In the genomic region with DNA sequence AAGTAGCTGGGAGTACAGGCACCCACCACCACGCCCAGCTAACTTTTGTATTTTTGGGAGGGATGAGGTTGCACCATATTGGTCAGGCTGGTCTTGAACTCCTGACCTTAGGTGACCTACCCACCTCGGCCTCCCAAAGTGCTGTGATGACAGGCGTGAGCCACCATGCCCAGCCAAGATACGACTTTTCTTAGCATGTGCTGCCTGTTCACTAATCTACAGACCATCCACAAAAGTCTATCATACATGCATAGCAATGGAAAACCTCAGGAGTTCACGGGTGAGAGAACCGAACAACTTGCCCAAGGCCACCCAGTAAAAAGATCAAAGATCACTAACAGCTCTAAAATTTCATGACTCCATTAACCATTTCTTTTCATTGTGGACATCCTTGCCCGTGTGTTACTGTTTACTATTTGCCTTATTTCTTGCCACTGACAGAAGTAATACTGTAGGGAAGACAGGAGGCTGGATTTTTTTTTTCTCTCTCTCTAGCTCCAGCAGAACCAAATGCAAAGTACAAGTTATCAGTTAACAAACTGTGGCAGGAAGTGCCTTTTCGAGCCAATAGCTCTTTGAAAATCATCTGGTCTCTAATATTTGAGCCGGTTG, we compare ENCODE assay signal across 22 cellular contexts.
A peak's percentile ranks its signal among the peaks of the same experiment; 100 is the strongest.
DNase-seq lines count a peak whose midpoint lies in the region; ATAC-seq and TF ChIP-seq lines count a peak whose summit lies in the region.
"Had no signal": no experiment of that assay in that cellular context is flagged by ENCODE, and none has a peak within 500 bp of the region (broad histone marks: within the 10 kb centered on the region; RNA-seq: fewer than 3 reads in every experiment).

No MANE protein-coding gene starts in this region.

- DNase-seq in activated CD8-positive, alpha-beta memory T cell treated with anti-CD3 and anti-CD28 coated beads for 24 hours = peak; percentile 65
- no peak for DNase-seq in activated CD8-positive, alpha-beta memory T cell treated with anti-CD3 and anti-CD28 coated beads, Interleukin-2, amount 50 U/mL, for 4 hours
- no peak for DNase-seq in CD4-positive, CD25-positive, alpha-beta regulatory T cell
- no peak for DNase-seq in T-helper 2 cell treated with Interferon-gamma antibody and Interleukin-4, amounts not matched to agents 5 μg/mL and 100 μg/mL, for 36 hours (ENCODE audit: low spot score)
- DNase-seq in effector memory CD4-positive, alpha-beta T cell = no peak
- DNase-seq in activated CD4-positive, CD25-positive, alpha-beta regulatory T cell treated with anti-CD3 and anti-CD28 coated beads, Interleukin-2, amount 50 U/mL, for 72 hours = no peak
- no peak for DNase-seq in osteocyte (ENCODE audit: extremely low spot score, unreplicated experiment)
- DNase-seq: activated effector memory CD4-positive, alpha-beta T cell treated with anti-CD3 and anti-CD28 coated beads, Interleukin-2, amount 50 U/mL, for 16 hours; erythroblast; foreskin fibroblast; mesendoderm; MG63; NCI-H1417 treated with DMSO at 0.1 percent for 48 hours; NCI-H446 treated with DMSO at 0.1 percent for 48 hours; ovary; SJCRH30 had no signal

- peaks cover 98% of the 10 kb centered on the region for H3K4me1 ChIP-seq in CD4-positive, CD25-positive, alpha-beta regulatory T cell (ENCODE audit: control insufficient read depth, insufficient read depth, low read length, poor library complexity, severe bottlenecking)
- H3K4me1 ChIP-seq in effector memory CD4-positive, alpha-beta T cell (ENCODE audit: control insufficient read depth, insufficient read depth, low read length, poor library complexity, severe bottlenecking) = peaks cover 47% of the 10 kb centered on the region
- H3K4me1 ChIP-seq: HAP-1, SJCRH30 had no signal

- H3K9me3 ChIP-seq in CD4-positive, CD25-positive, alpha-beta regulatory T cell (ENCODE audit: control insufficient read depth in 2 of 2, low read length in 2 of 2) = no peaks in the 10 kb centered on the region
- H3K9me3 ChIP-seq in effector memory CD4-positive, alpha-beta T cell (ENCODE audit: control insufficient read depth, low read length) = no peaks in the 10 kb centered on the region
- H3K9me3 ChIP-seq: HAP-1, ovary, right atrium auricular region, SJCRH30 had no signal

- H3K36me3 Mint-ChIP-seq in CD4-positive, CD25-positive, alpha-beta regulatory T cell = peaks cover 24% of the 10 kb centered on the region
- H3K36me3 Mint-ChIP-seq in T-helper 2 cell treated with Interferon-gamma antibody and Interleukin-4, amounts not matched to agents 5 μg/mL and 100 μg/mL, for 36 hours (ENCODE audit: low read depth) = peaks cover 32% of the 10 kb centered on the region
- H3K36me3 Mint-ChIP-seq in osteocyte (ENCODE audit: unreplicated experiment) = peaks cover 41% of the 10 kb centered on the region

- H3K4me3 Mint-ChIP-seq in CD4-positive, CD25-positive, alpha-beta regulatory T cell = peak overlapping the region; percentile 86 to 91 (median 88)
- H3K4me3 Mint-ChIP-seq in T-helper 2 cell treated with Interferon-gamma antibody and Interleukin-4, amounts not matched to agents 5 μg/mL and 100 μg/mL, for 36 hours = peak overlapping the region; percentile 89
- no peak overlapping the region for H3K4me3 Mint-ChIP-seq in osteocyte (ENCODE audit: unreplicated experiment)
- H3K4me3 Mint-ChIP-seq: CD14-positive monocyte had no signal

- peak overlapping the region; percentile 98 for H3K27ac ChIP-seq in CD4-positive, CD25-positive, alpha-beta regulatory T cell (ENCODE audit: insufficient read depth, low read length, poor library complexity, severe bottlenecking)
- H3K27ac ChIP-seq in effector memory CD4-positive, alpha-beta T cell (ENCODE audit: insufficient read depth, low read length, poor library complexity, severe bottlenecking) = peak overlapping the region; percentile 85
- H3K27ac ChIP-seq: ovary, right atrium auricular region, SJCRH30, VCaP had no signal

- no peak for ATAC-seq in CD4-positive, CD25-positive, alpha-beta regulatory T cell (ENCODE audit: low read depth in 2 of 2)
- ATAC-seq in GM18868 (IDR thresholded peaks at IDR 0.05; ENCODE audit: unreplicated experiment) = no peak
- ATAC-seq: Panc1 had no signal

- peaks cover 45 to 94% (median 77%) of the 10 kb centered on the region in 4 donors for H3K4me1 Mint-ChIP-seq in CD4-positive, CD25-positive, alpha-beta regulatory T cell
- peaks cover 73% of the 10 kb centered on the region for H3K4me1 Mint-ChIP-seq in T-helper 2 cell treated with Interferon-gamma antibody and Interleukin-4, amounts not matched to agents 5 μg/mL and 100 μg/mL, for 36 hours (ENCODE audit: low read depth)
- peaks cover 35% of the 10 kb centered on the region for H3K4me1 Mint-ChIP-seq in osteocyte (ENCODE audit: unreplicated experiment)

- no peaks in the 10 kb centered on the region for H3K36me3 ChIP-seq in CD4-positive, CD25-positive, alpha-beta regulatory T cell (ENCODE audit: control insufficient read depth, insufficient read depth, low read length)
- H3K36me3 ChIP-seq in effector memory CD4-positive, alpha-beta T cell (ENCODE audit: control insufficient read depth, insufficient read depth, low read length) = no peaks in the 10 kb centered on the region
- H3K36me3 ChIP-seq: ovary, right atrium auricular region, SJCRH30 had no signal

- peaks cover 0 to 8% (median 0%) of the 10 kb centered on the region in 7 donors for H3K9me3 Mint-ChIP-seq in CD4-positive, CD25-positive, alpha-beta regulatory T cell
- peaks cover 16% of the 10 kb centered on the region for H3K9me3 Mint-ChIP-seq in T-helper 2 cell treated with Interferon-gamma antibody and Interleukin-4, amounts not matched to agents 5 μg/mL and 100 μg/mL, for 36 hours
- H3K9me3 Mint-ChIP-seq in osteocyte (ENCODE audit: unreplicated experiment) = peaks cover 14% of the 10 kb centered on the region

- H3K4me3 ChIP-seq in CD4-positive, CD25-positive, alpha-beta regulatory T cell (ENCODE audit: low read depth, low read length) = peak overlapping the region; percentile 80
- peak overlapping the region; percentile 25 for H3K4me3 ChIP-seq in effector memory CD4-positive, alpha-beta T cell (ENCODE audit: insufficient read depth, low read depth, low read length, poor library complexity, severe bottlenecking)
- H3K4me3 ChIP-seq: HAP-1, MG63, ovary, right atrium auricular region, SJCRH30 had no signal

- peak overlapping the region; percentile 99 to 100 (median 99) for H3K27ac Mint-ChIP-seq in CD4-positive, CD25-positive, alpha-beta regulatory T cell
- H3K27ac Mint-ChIP-seq in T-helper 2 cell treated with Interferon-gamma antibody and Interleukin-4, amounts not matched to agents 5 μg/mL and 100 μg/mL, for 36 hours = peak overlapping the region; percentile 97
- H3K27ac Mint-ChIP-seq in osteocyte (ENCODE audit: unreplicated experiment) = no peak overlapping the region
- H3K27ac Mint-ChIP-seq: CD14-positive monocyte had no signal

- H3K27me3 Mint-ChIP-seq in CD4-positive, CD25-positive, alpha-beta regulatory T cell = no peaks in the 10 kb centered on the region
- no peaks in the 10 kb centered on the region for H3K27me3 Mint-ChIP-seq in T-helper 2 cell treated with Interferon-gamma antibody and Interleukin-4, amounts not matched to agents 5 μg/mL and 100 μg/mL, for 36 hours (ENCODE audit: low read depth)
- no peaks in the 10 kb centered on the region for H3K27me3 Mint-ChIP-seq in osteocyte (ENCODE audit: unreplicated experiment)

- H3K27me3 ChIP-seq in CD4-positive, CD25-positive, alpha-beta regulatory T cell (ENCODE audit: control insufficient read depth, insufficient read depth, low read length) = no peaks in the 10 kb centered on the region
- no peaks in the 10 kb centered on the region for H3K27me3 ChIP-seq in effector memory CD4-positive, alpha-beta T cell (replicated peaks; ENCODE audit: control insufficient read depth, insufficient read depth, low read length, poor library complexity, severe bottlenecking)
- H3K27me3 ChIP-seq: MG63, ovary, right atrium auricular region, SJCRH30 had no signal

- TF ChIP-seq CTCF in osteocyte (IDR thresholded peaks at IDR 0.05) = no peak
